31 cellular contexts compared by ENCODE assay signal in genomic region chrX:150773634-150774033, GRCh38.
"Had no signal": no experiment of that assay in that cellular context is flagged by ENCODE, and none has a peak within 500 bp of the region (broad histone marks: within the 10 kb centered on the region; RNA-seq: fewer than 3 reads in every experiment).

No MANE protein-coding gene starts in this region.

- H3K4me3 ChIP-seq: adrenal gland, body of pancreas, dorsolateral prefrontal cortex, gastrocnemius medialis, heart right ventricle had no signal

- H3K9me3 ChIP-seq: adrenal gland, body of pancreas, gastrocnemius medialis, heart right ventricle had no signal

- H3K27me3 ChIP-seq: adrenal gland, body of pancreas, foreskin keratinocyte, gastrocnemius medialis, heart right ventricle had no signal

- ATAC-seq: activated CD4-positive, CD25-positive, alpha-beta regulatory T cell treated with anti-CD3 and anti-CD28 coated beads, Interleukin-2, amount 50 U/mL, for 24 hours; activated CD8-positive, alpha-beta memory T cell treated with anti-CD3 and anti-CD28 coated beads, Interleukin-2, amount 10 ng/mL, durations not matched to agents 7 days and 5 days; activated CD8-positive, alpha-beta T cell treated with anti-CD3 and anti-CD28 coated beads for 36 hours; activated naive CD8-positive, alpha-beta T cell treated with anti-CD3 and anti-CD28 coated beads, Interleukin-2, amount 50 U/mL, for 24 hours; body of pancreas; esophagus mucosa; foreskin keratinocyte; gastrocnemius medialis; T-helper 17 cell had no signal

- DNase-seq: activated B cell treated with CpG ODN at 0.5 μM for 24 hours; activated CD4-positive, alpha-beta T cell treated with anti-CD3 and anti-CD28 coated beads for 48 hours; activated CD4-positive, alpha-beta T cell treated with anti-CD3 and anti-CD28 coated beads, Interleukin-2, amount 50 U/mL, for 1 hour; activated CD4-positive, alpha-beta T cell treated with anti-CD3 and anti-CD28 coated beads, Interleukin-2, amount 50 U/mL, for 48 hours; activated CD8-positive, alpha-beta memory T cell treated with anti-CD3 and anti-CD28 coated beads, Interleukin-2, amount 10 ng/mL, durations not matched to agents 7 days and 5 days; activated CD8-positive, alpha-beta memory T cell treated with anti-CD3 and anti-CD28 coated beads, Interleukin-2, amount 50 U/mL, for 4 hours; activated CD8-positive, alpha-beta T cell treated with anti-CD3 and anti-CD28 coated beads for 36 hours; activated effector memory CD4-positive, alpha-beta T cell treated with anti-CD3 and anti-CD28 coated beads, Interleukin-2, amount 50 U/mL, for 16 hours; activated naive CD4-positive, alpha-beta T cell treated with anti-CD3 and anti-CD28 coated beads for 36 hours; activated naive CD8-positive, alpha-beta T cell treated with anti-CD3 and anti-CD28 coated beads for 36 hours; activated naive CD8-positive, alpha-beta T cell treated with anti-CD3 and anti-CD28 coated beads, Interleukin-2, amount 50 U/mL, for 24 hours; activated T-cell treated with anti-CD3 and anti-CD28 coated beads for 4 hours; activated T-cell treated with anti-CD3 and anti-CD28 coated beads, Interleukin-2, amount 50 U/mL, for 48 hours; adrenal gland; amygdala; aorta; body of pancreas; caudate nucleus; dorsolateral prefrontal cortex; effector memory CD4-positive, alpha-beta T cell; endodermal cell; foreskin keratinocyte; gastrocnemius medialis; heart right ventricle; T-helper 1 cell; T-helper 17 cell; T1000; WERI-Rb-1 had no signal

- H3K4me1 ChIP-seq: adrenal gland, body of pancreas, foreskin keratinocyte, heart right ventricle had no signal

- FAIRE-seq: colon had no signal

- H3K36me3 ChIP-seq: adrenal gland, WERI-Rb-1 had no signal

- H3K27ac ChIP-seq: adrenal gland, body of pancreas, foreskin keratinocyte, heart right ventricle, WERI-Rb-1 had no signal
